ENCODE assay signal across 16 cellular contexts in the genomic region with DNA sequence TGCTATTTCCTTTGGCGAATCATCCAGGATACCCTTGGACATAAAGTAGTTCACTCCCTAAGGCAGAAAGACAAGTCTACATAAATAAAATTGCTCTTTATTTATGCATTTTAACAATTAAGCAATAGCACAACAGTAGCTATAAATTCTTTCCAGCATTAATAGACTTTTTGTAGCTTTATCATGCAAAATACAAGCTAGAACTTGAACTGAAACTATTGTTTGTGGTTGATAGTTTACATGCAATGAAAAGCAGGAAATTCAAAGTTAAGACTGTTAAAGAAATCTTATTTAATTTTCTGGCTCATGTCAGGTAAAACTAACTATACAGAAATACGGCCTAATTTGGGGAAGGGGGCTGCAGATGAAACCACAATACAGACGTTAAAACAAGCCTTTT. TPM values are rescaled to one million over a fixed set of nuclear protein-coding genes. Genes with fewer than 3 reads are reported as not detected.
DNase-seq lines count a peak whose midpoint lies in the region; ATAC-seq and TF ChIP-seq lines count a peak whose summit lies in the region.
"Had no signal": no experiment of that assay in that cellular context is flagged by ENCODE, and none has a peak within 500 bp of the region (broad histone marks: within the 10 kb centered on the region; RNA-seq: fewer than 3 reads in every experiment).

No MANE protein-coding gene starts in this region.

- TF ChIP-seq CTCF in neural crest cell (conservative IDR thresholded peaks at IDR 0.05) (no peak), Calu3 (IDR thresholded peaks at IDR 0.05; ENCODE audit: unreplicated experiment) (no peak), RWPE1 (conservative IDR thresholded peaks at IDR 0.05; ENCODE audit: low read depth) (no peak)

- peak overlapping the region; percentile 12 for H3K27ac Mint-ChIP-seq in neural crest cell (ENCODE audit: unreplicated experiment)
- no peak overlapping the region for H3K27ac Mint-ChIP-seq in Calu3 (ENCODE audit: unreplicated experiment)
- H3K27ac Mint-ChIP-seq: CD14-positive monocyte; CD4-positive, alpha-beta memory T cell had no signal

- intact Hi-C loops in Calu3 (cut with micrococcal nuclease; ENCODE audit: unreplicated experiment): no loop called here

- H3K4me1 Mint-ChIP-seq in neural crest cell (no peaks in the 10 kb centered on the region), Calu3 (ENCODE audit: low read depth, unreplicated experiment) (no peaks in the 10 kb centered on the region)
- H3K4me1 Mint-ChIP-seq: CD14-positive monocyte had no signal

- H3K27me3 Mint-ChIP-seq in neural crest cell (ENCODE audit: low read depth) (no peaks in the 10 kb centered on the region), Calu3 (ENCODE audit: unreplicated experiment) (no peaks in the 10 kb centered on the region)
- H3K27me3 Mint-ChIP-seq: CD4-positive, alpha-beta memory T cell had no signal

- peak overlapping the region; percentile 35; the same call in 1 of the 2 replicates for H3K4me3 ChIP-seq in SK-N-MC
- H3K4me3 ChIP-seq: BLaER1 had no signal

- H3K36me3 Mint-ChIP-seq in neural crest cell (ENCODE audit: low read depth) (no peaks in the 10 kb centered on the region), Calu3 (ENCODE audit: insufficient read depth, unreplicated experiment) (no peaks in the 10 kb centered on the region)

- H3K27ac ChIP-seq in SK-N-MC (peak overlapping the region; percentile 29; the same call in 1 of the 2 replicates), RWPE1 (no peak overlapping the region)
- H3K27ac ChIP-seq: BLaER1, HL-60 had no signal

- ATAC-seq in GM18858 (IDR thresholded peaks at IDR 0.05; ENCODE audit: unreplicated experiment): peak; percentile 41
- peak; percentile 40 for ATAC-seq in GM21529 (IDR thresholded peaks at IDR 0.05; ENCODE audit: unreplicated experiment)

- CTCF ChIA-PET in Calu3 (lab: Charles Lee) (no interaction called here), RWPE1 (lab: Yijun Ruan, JAX) (no interaction called here)

- H3K36me3 ChIP-seq in SK-N-MC (ENCODE audit: insufficient read depth, low read length): no peaks in the 10 kb centered on the region

- no TSS peak for BruUV-seq in Calu3 (replicated peaks; lab: Mats Ljungman, UMichigan)

- no peaks in the 10 kb centered on the region for H3K9me3 Mint-ChIP-seq in neural crest cell
- no peaks in the 10 kb centered on the region for H3K9me3 Mint-ChIP-seq in Calu3 (ENCODE audit: low read depth, unreplicated experiment)
- H3K9me3 Mint-ChIP-seq: CD14-positive monocyte; CD4-positive, alpha-beta memory T cell had no signal

- DNase-seq in SK-N-MC (ENCODE audit: low read depth, low spot score) (no peak), neural crest cell (ENCODE audit: low read depth, low spot score) (no peak), Calu3 (no peak), OCI-M2 (lab: John Stamatoyannopoulos, UW; ENCODE audit: unreplicated experiment) (no peak), RWPE1 (ENCODE audit: low spot score) (no peak)
- DNase-seq: 8988T; CD4-positive, alpha-beta memory T cell; DMS79 treated with DMSO at 0.1 percent for 48 hours; GF-D8; GOT3; H7 had no signal

- POLR2A ChIA-PET in RWPE1 (lab: Yijun Ruan, JAX; ENCODE audit: low non-redundant PET): no interaction called here

- H3K9me3 ChIP-seq in SK-N-MC (ENCODE audit: low read depth, low read length): no peaks in the 10 kb centered on the region
- H3K9me3 ChIP-seq: BLaER1 had no signal

- H3K4me3 Mint-ChIP-seq in neural crest cell: no peak overlapping the region
- no peak overlapping the region for H3K4me3 Mint-ChIP-seq in Calu3 (ENCODE audit: low read depth, unreplicated experiment)
- H3K4me3 Mint-ChIP-seq: CD14-positive monocyte; CD4-positive, alpha-beta memory T cell had no signal

- H3K9ac ChIP-seq in SK-N-MC (ENCODE audit: insufficient read length): no peak overlapping the region
- H3K9ac ChIP-seq: BLaER1 had no signal

RNA-seq across cellular contexts. Expression of a gene that starts 42.3 kb away (rescaled TPM):
- total RNA-seq in neural crest cell: 9.9 and 12.6 TPM in 2 replicates
- 11.4 and 14.8 TPM in 2 replicates for total RNA-seq in Calu3 (2022)

RNA-seq across cellular contexts. Expression of a gene that starts 42.5 kb away (rescaled TPM):
- total RNA-seq in neural crest cell: 18.4 and 19.8 TPM in 2 replicates
- total RNA-seq in Calu3 (2022): 13.5 and 15.8 TPM in 2 replicates
